Comparison of ENCODE assay signal across 14 cellular contexts in the genomic region with DNA sequence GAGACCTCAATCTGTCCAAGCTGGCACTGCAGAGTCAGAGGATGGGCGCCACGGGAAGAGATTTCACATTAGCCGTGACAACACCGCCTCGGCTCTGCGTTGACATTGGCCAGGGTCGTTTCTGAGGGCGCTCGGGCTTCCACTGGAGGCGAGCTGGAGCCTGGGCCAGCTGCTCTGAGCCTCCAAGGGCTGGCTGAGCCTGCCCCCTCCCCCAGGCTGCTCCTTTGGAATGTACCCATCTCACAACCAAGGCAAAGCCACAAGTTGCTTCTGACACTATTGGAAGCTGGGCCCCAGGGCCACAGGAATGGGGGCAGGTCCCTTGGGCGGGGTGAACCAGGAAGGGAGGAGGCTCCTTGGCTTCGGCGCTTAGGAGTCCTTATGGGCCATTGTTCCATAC. TPM values are rescaled to one million over a fixed set of nuclear protein-coding genes. Genes with fewer than 3 reads are reported as not detected.
DNase-seq lines count a peak whose midpoint lies in the region; ATAC-seq and TF ChIP-seq lines count a peak whose summit lies in the region.
"Had no signal": no experiment of that assay in that cellular context is flagged by ENCODE, and none has a peak within 500 bp of the region (broad histone marks: within the 10 kb centered on the region; RNA-seq: fewer than 3 reads in every experiment).

No MANE protein-coding gene starts in this region.

- H3K9me3 ChIP-seq in adipocyte (ENCODE audit: control insufficient read depth, low read length), result no peaks in the 10 kb centered on the region
- no peaks in the 10 kb centered on the region for H3K9me3 ChIP-seq in heart right ventricle

- TF ChIP-seq CTCF in heart right ventricle (IDR thresholded peaks at IDR 0.05), result peak in 1 of 9 donors; percentile 11

- H3K27ac ChIP-seq in heart right ventricle, result peak overlapping the region; percentile 68 to 91 (median 82)

- ATAC-seq in heart right ventricle, result peak; percentile 26 to 57 (median 45)
- no peak for ATAC-seq in GM21825 (IDR thresholded peaks at IDR 0.05; ENCODE audit: unreplicated experiment)
- ATAC-seq: PC-3 had no signal

- H3K36me3 ChIP-seq in adipocyte (ENCODE audit: control insufficient read depth, insufficient read depth, low read length, severe bottlenecking) (peaks cover 30% of the 10 kb centered on the region), heart right ventricle (peaks cover 0 to 49% (median 18%) of the 10 kb centered on the region in 9 donors)

- WGBS in heart right ventricle, 2 donors, result 25 to 28% methylated on average over 13 of the region's 13 CpGs

- peaks cover 62% of the 10 kb centered on the region for H3K4me1 ChIP-seq in adipocyte (ENCODE audit: control insufficient read depth, insufficient read depth, low read length)
- H3K4me1 ChIP-seq in heart right ventricle, result peaks cover 41 to 78% (median 67%) of the 10 kb centered on the region in 9 donors

- peak; percentile 86 for DNase-seq in AG20443 (ENCODE audit: low spot score)
- DNase-seq in adipocyte (ENCODE audit: low read depth), result no peak
- DNase-seq in heart right ventricle, result peak; percentile 58 to 64
- DNase-seq in posterior vena cava (ENCODE audit: low spot score), result peak; percentile 85
- no peak for DNase-seq in NCI-H2196 (lab: John Stamatoyannopoulos, UW; ENCODE audit: unreplicated experiment)
- no peak for DNase-seq in DMS79 treated with DMSO at 0.1 percent for 48 hours (lab: John Stamatoyannopoulos, UW)
- no peak for DNase-seq in NCI-H2029 treated with DMSO at 0.1 percent for 48 hours (lab: John Stamatoyannopoulos, UW)
- DNase-seq: activated CD4-positive, alpha-beta T cell treated with anti-CD3 and anti-CD28 coated beads, Interleukin-2, amount 10 ng/mL, durations not matched to agents 7 days and 5 days; AML-193; KG1; PC-3 had no signal

- H3K27me3 ChIP-seq in adipocyte (replicated peaks; ENCODE audit: control insufficient read depth, insufficient read depth, low read length) (no peaks in the 10 kb centered on the region), heart right ventricle (no peaks in the 10 kb centered on the region)

- intact Hi-C loops in heart right ventricle (cut with DNase I), result loop anchor here in 2 of 10 donors (10.0 kb wide), 1 partner anchor 260 kb away; no protein-coding TSS in a partner anchor
- intact Hi-C loops in posterior vena cava (cut with DNase I), result loop anchor here in 1 of 2 donors (5.0 kb wide), 1 partner anchor 197 kb away; a partner anchor contains a TSS

- H3K4me3 ChIP-seq in adipocyte (ENCODE audit: low read length) (no peak overlapping the region), heart right ventricle (no peak overlapping the region)

- peak overlapping the region; percentile 76 for H3K9ac ChIP-seq in adipocyte (ENCODE audit: low read length)

RNA-seq across cellular contexts. Expression of a gene that starts 12.7 kb away (rescaled TPM):
- total RNA-seq in heart right ventricle (1 to 10 TPM in 2 of 10 donors, under 1 TPM in 7, not detected in 1; 0.27 to 2.0 (median 0.42) TPM), posterior vena cava (1 to 10 TPM in 1 of 2 donors, under 1 TPM in 1; 0.37 to 1.2 TPM)
- 1 to 10 TPM in 1 of 2 donors, under 1 TPM in 1; 0.29 to 3.4 TPM for polyA plus RNA-seq in heart right ventricle
- total RNA-seq: bronchial epithelial cell had no signal

RNA-seq across cellular contexts. Expression of a gene that starts 21.9 kb away (rescaled TPM):
- total RNA-seq in heart right ventricle (not detected), posterior vena cava (not detected)
- polyA plus RNA-seq in heart right ventricle, result not detected
- total RNA-seq: activated CD4-positive, alpha-beta T cell treated with anti-CD3 and anti-CD28 coated beads, Interleukin-2, amount 10 ng/mL, durations not matched to agents 7 days and 5 days; lung microvascular endothelial cell had no signal

RNA-seq across cellular contexts. Expression of a gene that starts 30.4 kb away (rescaled TPM):
- total RNA-seq in heart right ventricle (100 to 1,000 TPM in 1 of 10 donors, 10 to 100 TPM in 3, 1 to 10 TPM in 6; 1.6 to 161 (median 4.2) TPM), posterior vena cava (10 to 100 TPM; 10.4 to 11.6 TPM)
- polyA plus RNA-seq in heart right ventricle, result 100 to 1,000 TPM; 124 to 210 TPM
- total RNA-seq: activated CD4-positive, alpha-beta T cell treated with anti-CD3 and anti-CD28 coated beads, Interleukin-2, amount 10 ng/mL, durations not matched to agents 7 days and 5 days; lung microvascular endothelial cell; PC-3 had no signal

RNA-seq across cellular contexts. Expression of a gene that starts 38.3 kb away (rescaled TPM):
- total RNA-seq in heart right ventricle (10 to 100 TPM; 18.6 to 71.1 (median 27.1) TPM), posterior vena cava (10 to 100 TPM; 72.8 to 94.3 TPM)
- polyA plus RNA-seq in heart right ventricle, result 100 to 1,000 TPM in 1 of 2 donors, 10 to 100 TPM in 1; 58.5 to 179 TPM

Comparison
In these comparisons a context has a peak if more than half of its experiments do, and no peak if none do; other contexts are left out.
1. DNase-seq: peak in AG20443 (single experiment), heart right ventricle (2 of 2) and posterior vena cava (single experiment); none in adipocyte (single experiment), NCI-H2196 (single experiment), DMS79 treated with DMSO at 0.1 percent for 48 hours (single experiment) and NCI-H2029 treated with DMSO at 0.1 percent for 48 hours (single experiment).